ENCODE assay signal across 8 cellular contexts in the genomic region with DNA sequence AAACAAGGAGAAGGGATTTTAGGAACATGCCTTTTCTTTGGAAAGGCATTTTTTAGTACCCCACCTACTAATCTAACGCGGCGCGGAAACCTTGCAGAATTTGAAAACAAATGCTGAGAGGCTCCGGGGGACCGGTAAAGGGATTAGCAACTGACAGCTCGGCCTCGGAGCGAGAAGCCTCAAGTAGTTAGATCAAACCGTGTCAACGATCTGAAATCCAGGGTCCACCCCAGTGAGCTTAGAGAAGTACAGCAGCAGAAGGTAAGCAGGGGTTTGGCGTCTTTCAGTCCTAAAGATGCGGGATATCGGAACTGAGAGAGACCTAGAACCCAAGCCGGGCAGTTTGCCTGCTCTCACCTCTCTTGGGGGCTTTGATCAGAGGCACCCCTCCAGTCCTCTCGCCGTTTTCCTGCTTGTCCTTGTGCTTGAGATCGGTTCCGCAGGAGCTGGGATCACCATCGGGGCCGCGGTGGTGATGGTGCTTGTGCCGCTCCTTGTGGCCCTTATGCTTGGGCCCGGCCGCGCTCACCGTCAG. TPM values are rescaled to one million over a fixed set of nuclear protein-coding genes. Genes with fewer than 3 reads are reported as not detected.
A peak's percentile ranks its signal among the peaks of the same experiment; 100 is the strongest.
DNase-seq lines count a peak whose midpoint lies in the region; ATAC-seq and TF ChIP-seq lines count a peak whose summit lies in the region.

No MANE protein-coding gene starts in this region.

- H3K36me3 ChIP-seq in DND-41 (ENCODE audit: insufficient read depth, low read length), result peaks cover 9% of the 10 kb centered on the region
- no peaks in the 10 kb centered on the region for H3K36me3 ChIP-seq in gastroesophageal sphincter
- H3K36me3 ChIP-seq in neutrophil, result peaks cover 32% of the 10 kb centered on the region

- H3K4me2 ChIP-seq in DND-41 (ENCODE audit: insufficient read depth, low read length), result peak overlapping the region; percentile 79

- peak overlapping the region; percentile 94 to 98 for H3K4me3 Mint-ChIP-seq in activated T-cell treated with anti-CD3 and anti-CD28 coated beads, Interleukin-2, amount 50 U/mL, for 72 hours

- peaks cover 57% of the 10 kb centered on the region for H3K79me2 ChIP-seq in DND-41 (ENCODE audit: insufficient read depth, low read length)

- peak overlapping the region; percentile 70 for H2AFZ ChIP-seq in DND-41 (ENCODE audit: low read depth, low read length)

- H3K9ac ChIP-seq in DND-41 (ENCODE audit: low read depth, low read length), result peak overlapping the region; percentile 84

- H3K4me1 ChIP-seq in DND-41 (ENCODE audit: insufficient read depth, low read length) (peaks cover 42% of the 10 kb centered on the region), gastroesophageal sphincter (peaks cover 0 to 41% (median 5%) of the 10 kb centered on the region in 3 donors), neutrophil (ENCODE audit: control insufficient read depth in 1 of 2, insufficient read depth in 1 of 2, low read depth in 1 of 2, low read length in 1 of 2) (peaks cover 41 to 44% of the 10 kb centered on the region in 2 experiments)

- H3K4me1 Mint-ChIP-seq in activated T-cell treated with anti-CD3 and anti-CD28 coated beads, Interleukin-2, amount 50 U/mL, for 72 hours (ENCODE audit: low read depth), result peaks cover 45% of the 10 kb centered on the region

- H3K36me3 Mint-ChIP-seq in activated T-cell treated with anti-CD3 and anti-CD28 coated beads, Interleukin-2, amount 50 U/mL, for 72 hours (ENCODE audit: insufficient read depth in 2 of 2), result peaks cover 9 to 12% of the 10 kb centered on the region in 2 donors

- H3K27ac ChIP-seq in DND-41 (ENCODE audit: low read length), result peak overlapping the region; percentile 100
- H3K27ac ChIP-seq in gastroesophageal sphincter, result peak overlapping the region; percentile 87 to 98 (median 94)
- peak overlapping the region; percentile 95 for H3K27ac ChIP-seq in neutrophil

- H3K27me3 Mint-ChIP-seq in activated T-cell treated with anti-CD3 and anti-CD28 coated beads, Interleukin-2, amount 50 U/mL, for 72 hours (ENCODE audit: low read depth), result no peaks in the 10 kb centered on the region

- WGBS in gastroesophageal sphincter (ENCODE audit: low coverage in 1 of 2), 2 donors, result 0 to 1% methylated on average over 1 to 15 of the region's 27 CpGs

- H3K4me3 ChIP-seq in DND-41 (ENCODE audit: low read depth in 1 of 2, low read length in 2 of 2) (peak overlapping the region; percentile 77 to 88), NB4 (ENCODE audit: low read depth, low read length) (peak overlapping the region; percentile 85), gastroesophageal sphincter (peak overlapping the region; percentile 68 to 90), neutrophil (ENCODE audit: low read depth in 1 of 2, low read length in 1 of 2) (peak overlapping the region; percentile 95 to 96)

- H3K27ac Mint-ChIP-seq in activated T-cell treated with anti-CD3 and anti-CD28 coated beads, Interleukin-2, amount 50 U/mL, for 72 hours, result peak overlapping the region; percentile 92

- TF ChIP-seq CTCF in DND-41 (IDR thresholded peaks at IDR 0.05; ENCODE audit: borderline replicate concordance, extremely low read depth, low read length, poor library complexity, severe bottlenecking) (no peak), NB4 (IDR thresholded peaks at IDR 0.05; ENCODE audit: low read depth, low read length) (no peak), gastroesophageal sphincter (IDR thresholded peaks at IDR 0.05) (no peak), neutrophil (IDR thresholded peaks at IDR 0.05) (no peak)

- ATAC-seq in DND-41 (ENCODE audit: insufficient read depth, low read depth), result peak; percentile 1; the same call in 1 of the 3 replicates
- peak; percentile 25 for ATAC-seq in GM21576 (IDR thresholded peaks at IDR 0.05; ENCODE audit: unreplicated experiment)
- ATAC-seq in activated T-cell treated with anti-CD3 and anti-CD28 coated beads, Interleukin-2, amount 50 U/mL, for 72 hours (replicated peaks in 1 of 2), result no peak
- ATAC-seq in gastroesophageal sphincter, result peak; percentile 24

- H3K9me3 ChIP-seq in DND-41 (ENCODE audit: insufficient read depth, low read length, severe bottlenecking) (no peaks in the 10 kb centered on the region), gastroesophageal sphincter (no peaks in the 10 kb centered on the region), neutrophil (no peaks in the 10 kb centered on the region)

- DNase-seq in DND-41, result peak; percentile 40
- peak; percentile 60 for DNase-seq in NB4 (ENCODE audit: low read depth)
- peak; percentile 32 to 37 for DNase-seq in activated T-cell treated with anti-CD3 and anti-CD28 coated beads, Interleukin-2, amount 50 U/mL, for 72 hours
- no peak for DNase-seq in COLO829 (ENCODE audit: low spot score)
- no peak for DNase-seq in NCI-H1930 (lab: John Stamatoyannopoulos, UW)

- H3K27me3 ChIP-seq in DND-41 (ENCODE audit: insufficient read depth, low read length, poor library complexity) (no peaks in the 10 kb centered on the region), gastroesophageal sphincter (no peaks in the 10 kb centered on the region), neutrophil (no peaks in the 10 kb centered on the region)

- H4K20me1 ChIP-seq in DND-41 (ENCODE audit: insufficient read depth, low read length), result peaks cover 5% of the 10 kb centered on the region; the same call in 1 of the 2 replicates

- TF ChIP-seq EP300 in gastroesophageal sphincter (IDR thresholded peaks at IDR 0.05), result no peak

- TF ChIP-seq POLR2A in NB4 (IDR thresholded peaks at IDR 0.05; ENCODE audit: extremely low read depth, insufficient read length), result no peak
- no peak for TF ChIP-seq POLR2A in gastroesophageal sphincter (IDR thresholded peaks at IDR 0.05)

- no peaks in the 10 kb centered on the region for H3K9me3 Mint-ChIP-seq in activated T-cell treated with anti-CD3 and anti-CD28 coated beads, Interleukin-2, amount 50 U/mL, for 72 hours

RNA-seq across cellular contexts. Expression of a gene that starts 0.9 kb away (rescaled TPM):
- 10 to 100 TPM; 18.4 to 23.9 TPM for total RNA-seq in activated T-cell treated with anti-CD3 and anti-CD28 coated beads, Interleukin-2, amount 50 U/mL, for 72 hours
- total RNA-seq in gastroesophageal sphincter, result 10 to 100 TPM; 20.2 to 25.4 (median 22.6) TPM

RNA-seq across cellular contexts. Expression of a gene that starts 52.1 kb away (rescaled TPM):
- total RNA-seq in activated T-cell treated with anti-CD3 and anti-CD28 coated beads, Interleukin-2, amount 50 U/mL, for 72 hours, result 10 to 100 TPM; 12.9 to 16.2 TPM
- total RNA-seq in gastroesophageal sphincter, result 10 to 100 TPM in 3 of 4 donors, 1 to 10 TPM in 1; 10.0 to 14.8 (median 11.1) TPM

Comparison
In these comparisons a context has a peak if more than half of its experiments do, and no peak if none do; other contexts are left out.
1. ATAC-seq: peak in DND-41 (single experiment), GM21576 (single experiment) and gastroesophageal sphincter (single experiment); none in activated T-cell treated with anti-CD3 and anti-CD28 coated beads, Interleukin-2, amount 50 U/mL, for 72 hours (0 of 2).
2. DNase-seq: peak in DND-41 (single experiment), NB4 (single experiment) and activated T-cell treated with anti-CD3 and anti-CD28 coated beads, Interleukin-2, amount 50 U/mL, for 72 hours (2 of 2); none in COLO829 (single experiment) and NCI-H1930 (0 of 2).
3. Peak in every context shown above with its lines, with median percentiles within 50 percentile points of each other: H3K27ac ChIP-seq and H3K4me3 ChIP-seq.